ENCODE assay signal across 19 cellular contexts in genomic region chr12:49208661-49209060, GRCh38. TPM values are rescaled to one million over a fixed set of nuclear protein-coding genes. Genes with fewer than 3 reads are reported as not detected.
DNase-seq lines count a peak whose midpoint lies in the region; ATAC-seq and TF ChIP-seq lines count a peak whose summit lies in the region.
"Had no signal": no experiment of that assay in that cellular context is flagged by ENCODE, and none has a peak within 500 bp of the region (broad histone marks: within the 10 kb centered on the region; RNA-seq: fewer than 3 reads in every experiment).

No MANE protein-coding gene starts in this region.

- H3K27ac ChIP-seq in heart right ventricle, result no peak overlapping the region
- H3K27ac ChIP-seq: 22Rv1 had no signal

- ATAC-seq in HG02870 (IDR thresholded peaks at IDR 0.05; ENCODE audit: unreplicated experiment), result no peak
- no peak for ATAC-seq in heart right ventricle
- ATAC-seq: HCT116, Panc1 had no signal

- intact Hi-C loops in heart right ventricle (cut with DNase I), result no loop called here

- no peaks in the 10 kb centered on the region for H3K4me1 ChIP-seq in heart right ventricle

- no peaks in the 10 kb centered on the region for H3K27me3 ChIP-seq in heart right ventricle
- H3K27me3 ChIP-seq: BE2C had no signal

- TF ChIP-seq CTCF in heart right ventricle (IDR thresholded peaks at IDR 0.05), result no peak

- 83 to 88% methylated on average over 12 of the region's 12 CpGs for WGBS in heart right ventricle, 2 donors

- DNase-seq in DMS153 (lab: John Stamatoyannopoulos, UW) (peak; percentile 35), DMS153 treated with DMSO at 0.1 percent for 48 hours (lab: John Stamatoyannopoulos, UW; ENCODE audit: unreplicated experiment) (no peak), NCI-H69 (lab: John Stamatoyannopoulos, UW) (peak; percentile 45), ecto neural progenitor cell (ENCODE audit: low spot score) (peak; percentile 44), retina (peak; percentile 40), NCI-H128 (lab: John Stamatoyannopoulos, UW; ENCODE audit: unreplicated experiment) (no peak), heart right ventricle (no peak)
- DNase-seq: BE2C; CD4-positive, alpha-beta T cell; MV-4-11; NCI-H1694; NCI-H2107; NCI-H446 treated with DMSO at 0.1 percent for 48 hours; NCI-H774; SK-N-SH had no signal

- H3K36me3 ChIP-seq in heart right ventricle, result no peaks in the 10 kb centered on the region
- H3K36me3 ChIP-seq: BE2C had no signal

- H3K9me3 ChIP-seq in heart right ventricle, result no peaks in the 10 kb centered on the region
- H3K9me3 ChIP-seq: BE2C, SK-N-SH had no signal

- H3K4me3 ChIP-seq in heart right ventricle, result no peak overlapping the region

RNA-seq across cellular contexts. Expression of gene TUBA1A, which starts 19.8 kb away (rescaled TPM):
- total RNA-seq in heart right ventricle, result 100 to 1,000 TPM in 8 of 10 donors, 10 to 100 TPM in 2; 93.9 to 258 (median 134) TPM
- 100 to 1,000 TPM in 1 of 2 donors, 10 to 100 TPM in 1; 45.2 to 287 TPM for polyA plus RNA-seq in heart right ventricle

RNA-seq across cellular contexts. Expression of gene TUBA1C, which starts 56.2 kb away (rescaled TPM):
- total RNA-seq in heart right ventricle, result 100 to 1,000 TPM in 2 of 10 donors, 10 to 100 TPM in 8; 25.9 to 106 (median 53.1) TPM
- 100 to 1,000 TPM in 1 of 2 donors, 10 to 100 TPM in 1; 24.5 to 389 TPM for polyA plus RNA-seq in heart right ventricle

Comparison
In these comparisons a context has a peak if more than half of its experiments do, and no peak if none do; other contexts are left out.
1. DNase-seq: peak in DMS153 (single experiment), NCI-H69 (single experiment), ecto neural progenitor cell (single experiment) and retina (single experiment); none in DMS153 treated with DMSO at 0.1 percent for 48 hours (single experiment), NCI-H128 (single experiment) and heart right ventricle (0 of 2).